25 cellular contexts compared by ENCODE assay signal in the genomic region with DNA sequence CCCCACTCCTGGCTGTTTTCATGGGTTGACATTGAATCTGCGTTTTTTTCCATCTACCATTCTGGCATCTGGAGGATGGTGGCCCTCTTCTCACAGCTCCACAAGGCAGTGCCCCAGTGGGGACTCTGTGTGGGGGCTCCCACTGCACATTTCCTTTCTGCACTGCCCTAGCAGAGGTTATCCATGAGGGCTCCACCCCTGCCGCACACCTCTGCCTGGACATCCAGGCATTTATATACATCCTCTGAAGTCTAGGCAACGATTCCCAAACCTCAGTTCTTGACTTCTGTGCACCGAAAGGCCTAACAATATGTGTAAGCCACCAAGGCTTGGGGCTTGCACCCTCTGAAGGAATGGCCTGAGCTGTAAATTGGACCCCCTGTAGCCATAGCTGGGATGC.
"Had no signal": no experiment of that assay in that cellular context is flagged by ENCODE, and none has a peak within 500 bp of the region (broad histone marks: within the 10 kb centered on the region; RNA-seq: fewer than 3 reads in every experiment).

No MANE protein-coding gene starts in this region.

- H3K36me3 ChIP-seq: esophagus squamous epithelium, gastrocnemius medialis, heart right ventricle, left lung had no signal

- ATAC-seq: gastrocnemius medialis; heart right ventricle; left cardiac atrium; left lung; left ventricle myocardium superior; naive thymus-derived CD4-positive, alpha-beta T cell had no signal

- DNase-seq: dermis blood vessel endothelial cell; dorsolateral prefrontal cortex; effector CD4-positive, alpha-beta T cell; effector memory CD4-positive, alpha-beta T cell; esophagus squamous epithelium; foreskin fibroblast; foreskin melanocyte; gastrocnemius medialis; glutamatergic neuron; head of caudate nucleus; heart right ventricle; hippocampal formation; left cardiac atrium; left lung; left ventricle myocardium superior; mammary epithelial cell; mesendoderm; midbrain; naive thymus-derived CD4-positive, alpha-beta T cell had no signal

- FAIRE-seq: colon, endothelial cell of umbilical vein, islet of Langerhans, keratinocyte had no signal

- H3K27me3 ChIP-seq: dorsolateral prefrontal cortex, esophagus squamous epithelium, gastrocnemius medialis, heart right ventricle, left lung had no signal

- H3K4me1 ChIP-seq: esophagus squamous epithelium, gastrocnemius medialis, heart right ventricle, left lung had no signal

- H3K27ac ChIP-seq: coronary artery, dorsolateral prefrontal cortex, esophagus squamous epithelium, gastrocnemius medialis, heart right ventricle, left lung had no signal

- H3K4me3 ChIP-seq: coronary artery, dorsolateral prefrontal cortex, esophagus squamous epithelium, gastrocnemius medialis, heart right ventricle, left lung, lung had no signal

- H3K9me3 ChIP-seq: esophagus squamous epithelium, gastrocnemius medialis had no signal
